1 cellular context compared by ENCODE assay signal in genomic region chr10:116721991-116722392, GRCh38.
TF ChIP-seq lines count a peak whose summit lies in the region.

No MANE protein-coding gene starts in this region.

TF ChIP-seq in HEK293, 187 proteins besides CTCF, POLR2A, EP300 and RAD21 (continued from another document):
- TF ChIP-seq ZNF529 (tag by site-specific recombination; IDR thresholded peaks at IDR 0.05; ENCODE audit: insufficient replicate concordance), result peak; percentile 77
- no peak for TF ChIP-seq ZNF658 (tag by site-specific recombination; IDR thresholded peaks at IDR 0.05)
- TF ChIP-seq ZNF530 (tag by site-specific recombination; IDR thresholded peaks at IDR 0.05; ENCODE audit: low read depth), result no peak
- TF ChIP-seq ZNF202 (tag by site-specific recombination; IDR thresholded peaks at IDR 0.05; ENCODE audit: borderline replicate concordance), result no peak
- peak; percentile 66; the same call in 1 of the 2 replicates for TF ChIP-seq ZIC2 (tag by site-specific recombination; IDR thresholded peaks at IDR 0.05)
- peak; percentile 66; the same call in 1 of the 2 replicates for TF ChIP-seq GLIS1 (tag by site-specific recombination; IDR thresholded peaks at IDR 0.05)
